Comparison of ENCODE assay signal across 8 cellular contexts in genomic region chr1:62687421-62687902, GRCh38. TPM values are rescaled to one million over a fixed set of nuclear protein-coding genes. Genes with fewer than 3 reads are reported as not detected.
DNase-seq lines count a peak whose midpoint lies in the region; ATAC-seq and TF ChIP-seq lines count a peak whose summit lies in the region.

No MANE protein-coding gene starts in this region.

- H3K27ac Mint-ChIP-seq in activated CD4-positive, alpha-beta T cell treated with anti-CD3 and anti-CD28 coated beads for 36 hours, result peak overlapping the region; percentile 87
- H3K27ac Mint-ChIP-seq in activated CD8-positive, alpha-beta T cell treated with anti-CD3 and anti-CD28 coated beads for 36 hours, result peak overlapping the region; percentile 21

- H3K36me3 Mint-ChIP-seq in activated CD4-positive, alpha-beta T cell treated with anti-CD3 and anti-CD28 coated beads for 36 hours (ENCODE audit: low read depth), result no peaks in the 10 kb centered on the region
- H3K36me3 Mint-ChIP-seq in activated CD8-positive, alpha-beta T cell treated with anti-CD3 and anti-CD28 coated beads for 36 hours (ENCODE audit: low read depth), result no peaks in the 10 kb centered on the region

- POLR2A ChIA-PET in activated CD4-positive, alpha-beta T cell treated with anti-CD3 and anti-CD28 coated beads for 36 hours (lab: Charles Lee), result no interaction called here
- POLR2A ChIA-PET in activated CD8-positive, alpha-beta T cell treated with anti-CD3 and anti-CD28 coated beads for 36 hours (lab: Charles Lee), result no interaction called here

- peaks cover 20% of the 10 kb centered on the region for H3K4me1 ChIP-seq in mononuclear cell (ENCODE audit: insufficient read depth, low read length)
- peaks cover 2 to 46% (median 28%) of the 10 kb centered on the region in 5 donors for H3K4me1 ChIP-seq in subcutaneous abdominal adipose tissue (ENCODE audit: control insufficient read depth in 5 of 5, insufficient read depth in 5 of 5, low read length in 5 of 5)

- H3K36me3 ChIP-seq in subcutaneous abdominal adipose tissue (ENCODE audit: control insufficient read depth in 5 of 5, insufficient read depth in 5 of 5, low read length in 5 of 5), result no peaks in the 10 kb centered on the region

- peak overlapping the region; percentile 59 for H3K4me3 ChIP-seq in mononuclear cell (ENCODE audit: low read length)
- peak overlapping the region; percentile 59 to 92 (median 83) for H3K4me3 ChIP-seq in subcutaneous abdominal adipose tissue (ENCODE audit: low read depth in 1 of 5, low read length in 5 of 5)

- peak overlapping the region; percentile 17 to 79 (median 78) for H3K9ac ChIP-seq in subcutaneous abdominal adipose tissue (ENCODE audit: low read length in 5 of 5)

- ATAC-seq in activated CD4-positive, alpha-beta T cell treated with anti-CD3 and anti-CD28 coated beads for 36 hours, result peak; percentile 19
- peak; percentile 45 for ATAC-seq in HG02759 (IDR thresholded peaks at IDR 0.05; ENCODE audit: unreplicated experiment)
- ATAC-seq in activated CD8-positive, alpha-beta T cell treated with anti-CD3 and anti-CD28 coated beads for 36 hours, result peak; percentile 28

- peak overlapping the region; percentile 88 for H3K4me3 Mint-ChIP-seq in activated CD4-positive, alpha-beta T cell treated with anti-CD3 and anti-CD28 coated beads for 36 hours
- peak overlapping the region; percentile 74 for H3K4me3 Mint-ChIP-seq in activated CD8-positive, alpha-beta T cell treated with anti-CD3 and anti-CD28 coated beads for 36 hours

- intact Hi-C loops in activated CD4-positive, alpha-beta T cell treated with anti-CD3 and anti-CD28 coated beads for 36 hours (cut with DNase I, micrococcal nuclease), result loop anchor here in 1 of 2 experiments (5.0 to 10.0 kb wide), 3 partner anchors 65 to 963 kb away; partner anchors contain the start of genes TM2D1 and USP1
- intact Hi-C loops in activated CD8-positive, alpha-beta T cell treated with anti-CD3 and anti-CD28 coated beads for 36 hours (cut with micrococcal nuclease), result no loop called here

- CTCF ChIA-PET in activated CD4-positive, alpha-beta T cell treated with anti-CD3 and anti-CD28 coated beads for 36 hours (lab: Charles Lee), result no interaction called here
- CTCF ChIA-PET in activated CD8-positive, alpha-beta T cell treated with anti-CD3 and anti-CD28 coated beads for 36 hours (lab: Charles Lee), result no interaction called here

- H3K9me3 Mint-ChIP-seq in activated CD4-positive, alpha-beta T cell treated with anti-CD3 and anti-CD28 coated beads for 36 hours (ENCODE audit: low read depth), result no peaks in the 10 kb centered on the region
- no peaks in the 10 kb centered on the region for H3K9me3 Mint-ChIP-seq in activated CD8-positive, alpha-beta T cell treated with anti-CD3 and anti-CD28 coated beads for 36 hours

- H3K9me3 ChIP-seq in mononuclear cell (ENCODE audit: low read depth, low read length) (no peaks in the 10 kb centered on the region), subcutaneous abdominal adipose tissue (ENCODE audit: control insufficient read depth in 5 of 5, low read length in 5 of 5) (no peaks in the 10 kb centered on the region)

- H3K27me3 Mint-ChIP-seq in activated CD4-positive, alpha-beta T cell treated with anti-CD3 and anti-CD28 coated beads for 36 hours, result no peaks in the 10 kb centered on the region
- H3K27me3 Mint-ChIP-seq in activated CD8-positive, alpha-beta T cell treated with anti-CD3 and anti-CD28 coated beads for 36 hours, result no peaks in the 10 kb centered on the region

- peak; percentile 38 for DNase-seq in activated CD4-positive, alpha-beta T cell treated with anti-CD3 and anti-CD28 coated beads for 36 hours
- no peak for DNase-seq in activated CD4-positive, alpha-beta T cell treated with anti-CD3 and anti-CD28 coated beads for 1 hour
- DNase-seq in NCI-H128 (lab: John Stamatoyannopoulos, UW; ENCODE audit: unreplicated experiment), result peak; percentile 46
- peak; percentile 13 for DNase-seq in activated CD8-positive, alpha-beta T cell treated with anti-CD3 and anti-CD28 coated beads for 36 hours
- no peak for DNase-seq in epithelial cell of prostate (ENCODE audit: low read depth, low spot score)

- peaks cover 30% of the 10 kb centered on the region for H3K4me1 Mint-ChIP-seq in activated CD4-positive, alpha-beta T cell treated with anti-CD3 and anti-CD28 coated beads for 36 hours
- H3K4me1 Mint-ChIP-seq in activated CD8-positive, alpha-beta T cell treated with anti-CD3 and anti-CD28 coated beads for 36 hours (ENCODE audit: low read depth), result peaks cover 13% of the 10 kb centered on the region

- peak overlapping the region; percentile 81 for H3K27ac ChIP-seq in epithelial cell of prostate
- peak overlapping the region; percentile 54 for H3K27ac ChIP-seq in subcutaneous abdominal adipose tissue (ENCODE audit: low read depth, low read length)

- TF ChIP-seq CTCF in activated CD8-positive, alpha-beta T cell treated with anti-CD3 and anti-CD28 coated beads for 36 hours (IDR thresholded peaks at IDR 0.05), result no peak

- no peaks in the 10 kb centered on the region for H3K27me3 ChIP-seq in mononuclear cell (ENCODE audit: insufficient read depth, low read length)
- no peaks in the 10 kb centered on the region for H3K27me3 ChIP-seq in subcutaneous abdominal adipose tissue (ENCODE audit: control insufficient read depth in 5 of 5, insufficient read depth in 4 of 5, low read length in 5 of 5)

RNA-seq across cellular contexts. Expression of gene DOCK7, which starts 0.7 kb away (rescaled TPM):
- total RNA-seq in activated CD4-positive, alpha-beta T cell treated with anti-CD3 and anti-CD28 coated beads for 36 hours, result 10 to 100 TPM; 11.9 to 13.7 TPM
- 10 to 100 TPM in 1 of 2 experiments, 1 to 10 TPM in 1; 6.6 to 16.8 TPM for total RNA-seq in activated CD8-positive, alpha-beta T cell treated with anti-CD3 and anti-CD28 coated beads for 36 hours
- 15.5 TPM for total RNA-seq in mononuclear cell

Comparison
In these comparisons a context has a peak if more than half of its experiments do, and no peak if none do; other contexts are left out.
1. DNase-seq: peak in activated CD4-positive, alpha-beta T cell treated with anti-CD3 and anti-CD28 coated beads for 36 hours (single experiment), NCI-H128 (single experiment) and activated CD8-positive, alpha-beta T cell treated with anti-CD3 and anti-CD28 coated beads for 36 hours (single experiment); none in activated CD4-positive, alpha-beta T cell treated with anti-CD3 and anti-CD28 coated beads for 1 hour (single experiment) and epithelial cell of prostate (single experiment).
2. Peak in every context shown above with its lines, with median percentiles within 50 percentile points of each other: ATAC-seq.